In the genomic region with DNA sequence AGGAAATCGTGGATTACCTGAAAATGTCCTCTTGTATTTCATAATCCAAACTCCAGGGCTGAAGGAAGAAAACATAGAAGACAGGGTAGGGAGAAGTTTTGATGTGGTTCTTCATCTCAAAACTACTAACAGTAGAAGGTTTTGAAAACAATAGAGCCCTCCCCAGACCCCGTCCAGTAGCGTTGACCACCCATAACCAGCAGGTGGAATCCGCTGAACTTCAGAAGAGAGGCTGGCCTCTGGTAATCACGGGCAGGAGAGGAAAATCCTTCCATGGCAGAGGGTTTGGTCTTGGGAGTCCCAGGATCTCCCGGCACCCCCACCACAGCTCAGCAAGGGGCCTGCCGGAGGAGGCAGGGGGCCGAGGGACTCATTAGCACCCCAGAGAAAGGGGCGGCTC, we compare ENCODE assay signal across 18 cellular contexts.
DNase-seq lines count a peak whose midpoint lies in the region; ATAC-seq, FAIRE-seq and TF ChIP-seq lines count a peak whose summit lies in the region.
"Had no signal": no experiment of that assay in that cellular context is flagged by ENCODE, and none has a peak within 500 bp of the region (broad histone marks: within the 10 kb centered on the region; RNA-seq: fewer than 3 reads in every experiment).

No MANE protein-coding gene starts in this region.

- no peak overlapping the region for H2AK5ac ChIP-seq in H9 (ENCODE audit: insufficient read length, low read length)

- H3K9me3 Mint-ChIP-seq in H9: peaks cover 5 to 7% of the 10 kb centered on the region in 2 experiments; a peak in 4 of 5 replicates
- H3K9me3 Mint-ChIP-seq in endodermal cell: no peaks in the 10 kb centered on the region

- ATAC-seq in HepG2: peak; percentile 65
- ATAC-seq: HCT116 had no signal

- H3K23ac ChIP-seq in H9 (ENCODE audit: insufficient read length, low read depth, low read length): no peak overlapping the region

- no peaks in the 10 kb centered on the region for H3K36me3 Mint-ChIP-seq in H9 (ENCODE audit: insufficient read depth in 1 of 3, low read depth in 3 of 3)
- H3K36me3 Mint-ChIP-seq in endodermal cell (ENCODE audit: low read depth): no peaks in the 10 kb centered on the region
- H3K36me3 Mint-ChIP-seq: CD4-positive, alpha-beta memory T cell had no signal

- H2BK15ac ChIP-seq in H9 (ENCODE audit: low read depth, low read length): no peak overlapping the region

- in situ Hi-C loops in HepG2 (cut with HindIII; ENCODE audit: extremely low pct_ligation_motif_present, low pct_unique_long_range_greater_than_20kb): no loop called here

- no peak overlapping the region for H2BK12ac ChIP-seq in H9 (ENCODE audit: insufficient read length, low read depth, low read length)

- H3K4me1 Mint-ChIP-seq in H9 (peaks cover 0 to 3% of the 10 kb centered on the region in 2 experiments; a peak in 2 of 4 replicates), endodermal cell (no peaks in the 10 kb centered on the region)
- H3K4me1 Mint-ChIP-seq: CD4-positive, alpha-beta memory T cell had no signal

- no peak overlapping the region for H3K4me3 ChIP-seq in endodermal cell (ENCODE audit: low read length)
- H3K4me3 ChIP-seq in HepG2 (replicated peaks in 1 of 3; ENCODE audit: insufficient read depth in 1 of 3, low read depth in 2 of 3, low read length in 3 of 3): no peak overlapping the region
- H3K4me3 ChIP-seq: GM23248 had no signal

- no peak for TF ChIP-seq RAD21 in HepG2 (CRISPR knock-in tag; IDR thresholded peaks at IDR 0.05)

- H3K27ac ChIP-seq in H9 (ENCODE audit: insufficient read length, low read depth, low read length) (no peak overlapping the region), endodermal cell (ENCODE audit: low read depth, low read length) (no peak overlapping the region), HepG2 (ENCODE audit: extremely low read length, insufficient read depth, low read length) (no peak overlapping the region)
- H3K27ac ChIP-seq: GM23248 had no signal

- no peak overlapping the region for H4K8ac ChIP-seq in H9 (replicated peaks; ENCODE audit: insufficient read length, low read depth, low read length)

- H4K91ac ChIP-seq in H9 (ENCODE audit: insufficient read length, low read depth, low read length): no peak overlapping the region

- H3T11ph ChIP-seq in H9 (ENCODE audit: low read length): no peak overlapping the region

- H3K27me3 ChIP-seq in H9 (ENCODE audit: insufficient read depth, low read length) (no peaks in the 10 kb centered on the region), endodermal cell (ENCODE audit: control insufficient read depth, insufficient read depth, low read length, poor library complexity, severe bottlenecking) (no peaks in the 10 kb centered on the region), HepG2 (ENCODE audit: control insufficient read depth in 1 of 2, insufficient read depth in 2 of 2, low read length in 2 of 2) (peaks cover 1 to 35% of the 10 kb centered on the region in 2 experiments; a peak in 3 of 5 replicates)

- no peaks in the 10 kb centered on the region for H3K79me1 ChIP-seq in H9 (ENCODE audit: insufficient read depth, low read depth, low read length, poor library complexity, severe bottlenecking)

- H3K9ac ChIP-seq in H9 (ENCODE audit: extremely low read depth, insufficient read length, low read length) (no peak overlapping the region), endodermal cell (ENCODE audit: extremely low read depth, low read length, poor library complexity, severe bottlenecking) (no peak overlapping the region), HepG2 (ENCODE audit: insufficient read depth, low read depth, low read length) (no peak overlapping the region)
- H3K9ac ChIP-seq: GM23248 had no signal

- H3K4me3 Mint-ChIP-seq in H9 (no peak overlapping the region), endodermal cell (no peak overlapping the region)
- H3K4me3 Mint-ChIP-seq: CD4-positive, alpha-beta memory T cell had no signal

- no peak overlapping the region for H3K14ac ChIP-seq in H9 (ENCODE audit: insufficient read depth, low read length)

- TF ChIP-seq CTCF in H9 (conservative IDR thresholded peaks at IDR 0.05) (peak; percentile 28; the same call in 2 of the 3 replicates), endodermal cell (conservative IDR thresholded peaks at IDR 0.05) (peak; percentile 56), HepG2 (CRISPR knock-in tag; IDR thresholded peaks at IDR 0.05) (peak; percentile 21)

- DNase-seq in H9 (no peak), endodermal cell (peak; percentile 56), HepG2 (ENCODE audit: low spot score) (no peak), NCI-H2029 (lab: John Stamatoyannopoulos, UW) (no peak), DMS153 treated with DMSO at 0.1 percent for 48 hours (lab: John Stamatoyannopoulos, UW; ENCODE audit: unreplicated experiment) (no peak)
- no peak for DNase-seq in stimulated activated CD4-positive, alpha-beta T cell treated with anti-CD3 and anti-CD28 coated beads, Interleukin-15, amount 100 ng/mL, for 24 hours
- DNase-seq in activated T-cell treated with anti-CD3 and anti-CD28 coated beads, Interleukin-2, amount 50 U/mL, for 1 hour: no peak
- DNase-seq: C1 segment of cervical spinal cord; Calu3; CD4-positive, alpha-beta memory T cell; COR-L47; DND-41; GM23248 had no signal

- no peak overlapping the region for H2BK120ac ChIP-seq in H9 (ENCODE audit: low read depth, low read length, poor library complexity, severe bottlenecking)

- H3K79me2 ChIP-seq in H9 (ENCODE audit: insufficient read depth, low read length): no peaks in the 10 kb centered on the region
- no peaks in the 10 kb centered on the region for H3K79me2 ChIP-seq in HepG2 (ENCODE audit: insufficient read depth, low read length)

- no peak overlapping the region for H3K4me2 ChIP-seq in H9 (ENCODE audit: insufficient read depth, insufficient read length, low read length)
- no peak overlapping the region for H3K4me2 ChIP-seq in HepG2 (ENCODE audit: low read depth, low read length)

- no peak overlapping the region for H3K27ac Mint-ChIP-seq in H9
- H3K27ac Mint-ChIP-seq in endodermal cell: no peak overlapping the region
- H3K27ac Mint-ChIP-seq: CD4-positive, alpha-beta memory T cell had no signal

- H3K18ac ChIP-seq in H9 (ENCODE audit: insufficient read length, low read depth, low read length): no peak overlapping the region

- H3K9me3 ChIP-seq in H9 (ENCODE audit: control insufficient read depth, low read depth, low read length) (no peaks in the 10 kb centered on the region), endodermal cell (ENCODE audit: control insufficient read depth, low read length) (no peaks in the 10 kb centered on the region), HepG2 (ENCODE audit: low read length) (no peaks in the 10 kb centered on the region)

- no TSS peak for BruUV-seq in HepG2 (replicated peaks; lab: Mats Ljungman, UMichigan)

- WGBS in H9 (ENCODE audit: extremely low coverage, insufficient read length, low lambda C conversion rate): no CpG with 5 or more reads among the region's 9 CpGs
- WGBS in endodermal cell (ENCODE audit: insufficient coverage in 1 of 2, insufficient read length in 1 of 2), 2 experiments: 82 to 85% methylated on average over 5 to 9 of the region's 9 CpGs
- 9% methylated on average over 6 of the region's 9 CpGs for whole genome bisulfite sequencing in HepG2 (ENCODE audit: low lambda C conversion rate)

- H2BK20ac ChIP-seq in H9 (ENCODE audit: low read depth, low read length, poor library complexity, severe bottlenecking): no peak overlapping the region

- POLR2A ChIA-PET in HepG2 (lab: Yijun Ruan, JAX): no interaction called here

- TF ChIP-seq EP300 in HepG2 (IDR thresholded peaks at IDR 0.05; ENCODE audit: low read depth in 2 of 2, low read length in 2 of 2) (no peak), HepG2 (CRISPR knock-in tag; IDR thresholded peaks at IDR 0.05; ENCODE audit: borderline replicate concordance) (no peak)

- CTCF ChIA-PET in HepG2 (lab: Yijun Ruan, JAX; ENCODE audit: low intra/inter-chr PET ratio, low total read pairs): no interaction called here

- no peak overlapping the region for H2AFZ ChIP-seq in H9 (ENCODE audit: low read length)
- H2AFZ ChIP-seq in HepG2 (ENCODE audit: low read length): no peak overlapping the region
- H2AFZ ChIP-seq: GM23248 had no signal

- no peak for TF ChIP-seq POLR2A in HepG2 (IDR thresholded peaks at IDR 0.05; ENCODE audit: insufficient read depth in 1 of 2, low read depth in 2 of 2, low read length in 2 of 2)

- H3K4me1 ChIP-seq in H9 (ENCODE audit: insufficient read depth, low read length) (no peaks in the 10 kb centered on the region), endodermal cell (ENCODE audit: control insufficient read depth, insufficient read depth, low read length) (no peaks in the 10 kb centered on the region), HepG2 (ENCODE audit: insufficient read depth, low read length) (no peaks in the 10 kb centered on the region)

- H4K5ac ChIP-seq in H9 (ENCODE audit: insufficient read length, low read depth, low read length): no peak overlapping the region

- H3K23me2 ChIP-seq in H9 (ENCODE audit: insufficient read length, low read depth, low read length, poor library complexity, severe bottlenecking): no peaks in the 10 kb centered on the region

- no peak for FAIRE-seq in HepG2 (lab: Jason Lieb, UNC)
- FAIRE-seq: G401.6, GM12892, GM19239, H54 had no signal

- H3K27me3 Mint-ChIP-seq in H9 (ENCODE audit: low read depth) (peaks cover 6% of the 10 kb centered on the region), endodermal cell (ENCODE audit: insufficient read depth) (no peaks in the 10 kb centered on the region)

- no peaks in the 10 kb centered on the region for H3K36me3 ChIP-seq in endodermal cell (ENCODE audit: control insufficient read depth, insufficient read depth, low read length)
- no peaks in the 10 kb centered on the region for H3K36me3 ChIP-seq in HepG2 (replicated peaks in 1 of 2; ENCODE audit: control insufficient read depth in 1 of 2, insufficient read depth in 2 of 2, low read length in 2 of 2)

- H3K4ac ChIP-seq in H9 (ENCODE audit: low read depth, low read length): no peak overlapping the region

- no peak overlapping the region for H2BK5ac ChIP-seq in H9 (ENCODE audit: insufficient read length, low read length)

- H3K56ac ChIP-seq in H9 (ENCODE audit: insufficient read length, low read depth, low read length): no peak overlapping the region

- intact Hi-C loops in HepG2 (cut with micrococcal nuclease; ENCODE audit: unreplicated experiment): no loop called here

- H4K20me1 ChIP-seq in H9 (ENCODE audit: control insufficient read depth, insufficient read depth, insufficient read length) (no peaks in the 10 kb centered on the region), HepG2 (ENCODE audit: insufficient read depth, low read length) (no peaks in the 10 kb centered on the region)

TF ChIP-seq in HepG2, 621 proteins besides CTCF, POLR2A, EP300 and RAD21:
- peak; percentile 19; the same call in 1 of the 2 replicates for TF ChIP-seq SMC3 (IDR thresholded peaks at IDR 0.05; ENCODE audit: low read length)
- TF ChIP-seq STAG1 (CRISPR knock-in tag; IDR thresholded peaks at IDR 0.05): peak; percentile 40
- TF ChIP-seq ZNF768 (CRISPR knock-in tag; IDR thresholded peaks at IDR 0.05): no peak
- no peak for TF ChIP-seq FOSL1 (CRISPR knock-in tag; IDR thresholded peaks at IDR 0.05; ENCODE audit: borderline replicate concordance)
